In genomic region chr6:161008245-161008644, GRCh38 we compare ENCODE assay signal across 7 cellular contexts.
"Had no signal": no experiment of that assay in that cellular context is flagged by ENCODE, and none has a peak within 500 bp of the region (broad histone marks: within the 10 kb centered on the region; RNA-seq: fewer than 3 reads in every experiment).

No MANE protein-coding gene starts in this region.

- H3K27me3 Mint-ChIP-seq: IgD-negative memory B cell had no signal

- H3K4me3 ChIP-seq: K562 had no signal

- DNase-seq: IMR-90, KBM-7 had no signal

- H3K4me3 Mint-ChIP-seq: IgD-negative memory B cell had no signal

- FAIRE-seq: HepG2, HTR-8/SVneo, K562 had no signal

- H3K9me3 Mint-ChIP-seq: IgD-negative memory B cell had no signal

- H3K27ac ChIP-seq: HL-60 had no signal
